ENCODE assay signal across 2 cellular contexts in genomic region chr15:28712270-28712669, GRCh38. TPM values are rescaled to one million over a fixed set of nuclear protein-coding genes. Genes with fewer than 3 reads are reported as not detected.
"Had no signal": no experiment of that assay in that cellular context is flagged by ENCODE, and none has a peak within 500 bp of the region (broad histone marks: within the 10 kb centered on the region; RNA-seq: fewer than 3 reads in every experiment).

Gene GOLGA8M (minus strand): TSS chr15:28712421. CDS start chr15:28712323, 98 bp downstream.

RNA-seq across cellular contexts. Expression of gene GOLGA8M, which starts in this region (rescaled TPM):
- total RNA-seq: G401, GM12878 had no signal
